In genomic region chrX:48002929-48003328, GRCh38 we compare ENCODE assay signal across 9 cellular contexts. TPM values are rescaled to one million over a fixed set of nuclear protein-coding genes. Genes with fewer than 3 reads are reported as not detected.
DNase-seq lines count a peak whose midpoint lies in the region; ATAC-seq, FAIRE-seq and TF ChIP-seq lines count a peak whose summit lies in the region.
"Had no signal": no experiment of that assay in that cellular context is flagged by ENCODE, and none has a peak within 500 bp of the region (broad histone marks: within the 10 kb centered on the region; RNA-seq: fewer than 3 reads in every experiment).

No MANE protein-coding gene starts in this region.

- no peaks in the 10 kb centered on the region for H3K27me3 ChIP-seq in cardiac muscle cell
- H3K27me3 ChIP-seq in astrocyte (ENCODE audit: insufficient read depth, low read length) = no peaks in the 10 kb centered on the region
- no peaks in the 10 kb centered on the region for H3K27me3 ChIP-seq in mesenchymal stem cell (ENCODE audit: control insufficient read depth in 1 of 2, insufficient read depth in 1 of 2, low read length in 2 of 2)

- H2BK12ac ChIP-seq in mesenchymal stem cell (ENCODE audit: low read length in 2 of 2) = no peak overlapping the region

- H3K9ac ChIP-seq in astrocyte (ENCODE audit: low read length) (peak overlapping the region; percentile 95), mesenchymal stem cell (ENCODE audit: low read length) (peak overlapping the region; percentile 93)

- H3K4ac ChIP-seq in mesenchymal stem cell (ENCODE audit: low read depth in 1 of 2, low read length in 2 of 2) = no peak overlapping the region

- peak overlapping the region; percentile 98 for H3K4me2 ChIP-seq in astrocyte (ENCODE audit: low read length)
- no peak overlapping the region for H3K4me2 ChIP-seq in mesenchymal stem cell (ENCODE audit: low read length, poor library complexity, severe bottlenecking)

- H3K4me3 Mint-ChIP-seq in astrocyte (ENCODE audit: unreplicated experiment) = peak overlapping the region; percentile 50

- H3K23ac ChIP-seq in mesenchymal stem cell (ENCODE audit: low read length in 2 of 2) = no peak overlapping the region

- H2AK5ac ChIP-seq in mesenchymal stem cell (ENCODE audit: low read length, severe bottlenecking) = no peak overlapping the region

- peaks cover 2% of the 10 kb centered on the region for H3K27me3 Mint-ChIP-seq in astrocyte (ENCODE audit: low read depth, unreplicated experiment)

- H4K91ac ChIP-seq in mesenchymal stem cell (ENCODE audit: low read length) = no peak overlapping the region

- H3K4me3 ChIP-seq in cardiac muscle cell (peak overlapping the region; percentile 68), astrocyte (ENCODE audit: insufficient read depth, low read depth, low read length) (peak overlapping the region; percentile 92), mesenchymal stem cell (ENCODE audit: insufficient read depth in 1 of 2, low read depth in 1 of 2, low read length in 2 of 2) (peak overlapping the region in 1 of 2 experiments; percentile 90), urinary bladder (ENCODE audit: low read depth, low read length) (peak overlapping the region; percentile 61)

- H2BK120ac ChIP-seq in mesenchymal stem cell (ENCODE audit: low read depth, low read length) = no peak overlapping the region

- H3K79me1 ChIP-seq in mesenchymal stem cell (replicated peaks; ENCODE audit: low read length, poor library complexity, severe bottlenecking) = no peaks in the 10 kb centered on the region

- peaks cover 4% of the 10 kb centered on the region for H3K4me1 Mint-ChIP-seq in astrocyte (ENCODE audit: low read depth, unreplicated experiment)

- no peak for ATAC-seq in left lobe of liver

- H3K18ac ChIP-seq in mesenchymal stem cell (ENCODE audit: low read depth in 1 of 2, low read length in 2 of 2) = no peak overlapping the region

- no peaks in the 10 kb centered on the region for H3K79me2 ChIP-seq in astrocyte (ENCODE audit: insufficient read depth, low read length)

- no peak overlapping the region for H3K27ac ChIP-seq in cardiac muscle cell
- no peak overlapping the region for H3K27ac ChIP-seq in astrocyte (ENCODE audit: low read depth, low read length)
- H3K27ac ChIP-seq in mesenchymal stem cell (ENCODE audit: low read length, poor library complexity, severe bottlenecking) = no peak overlapping the region
- H3K27ac ChIP-seq in urinary bladder (ENCODE audit: low read depth) = no peak overlapping the region

- H3K14ac ChIP-seq in mesenchymal stem cell (ENCODE audit: low read length in 2 of 2) = no peak overlapping the region

- peaks cover 2% of the 10 kb centered on the region for H3K36me3 Mint-ChIP-seq in astrocyte (ENCODE audit: low read depth, unreplicated experiment)

- H3K9me3 ChIP-seq in cardiac muscle cell (ENCODE audit: low read depth) (no peaks in the 10 kb centered on the region), astrocyte (ENCODE audit: insufficient read depth, low read depth, low read length) (no peaks in the 10 kb centered on the region), mesenchymal stem cell (ENCODE audit: control insufficient read depth, low read length) (peaks cover 13% of the 10 kb centered on the region)

- H3K9me3 Mint-ChIP-seq in astrocyte (ENCODE audit: unreplicated experiment) = peaks cover 1% of the 10 kb centered on the region

- intact Hi-C loops in cardiac septum (cut with DNase I) = no loop called here

- H2AFZ ChIP-seq in astrocyte (ENCODE audit: low read depth, low read length) (no peak overlapping the region), mesenchymal stem cell (ENCODE audit: low read depth, low read length) (no peak overlapping the region)

- no peak for DNase-seq in cardiac muscle cell (ENCODE audit: low read depth in 1 of 2, low spot score in 1 of 2)
- no peak for DNase-seq in cardiac septum (ENCODE audit: low spot score)
- DNase-seq in astrocyte (ENCODE audit: low read depth) = no peak
- no peak for DNase-seq in mesenchymal stem cell
- DNase-seq in amygdala (lab: John Stamatoyannopoulos, UW) = no peak
- no peak for DNase-seq in left lobe of liver (ENCODE audit: low spot score)
- DNase-seq in NCI-H146 (lab: John Stamatoyannopoulos, UW) = no peak
- DNase-seq: NCI-H1092 had no signal

- no peaks in the 10 kb centered on the region for H4K20me1 ChIP-seq in astrocyte (ENCODE audit: insufficient read depth, low read length)

- no peak for TF ChIP-seq CTCF in cardiac muscle cell (IDR thresholded peaks at IDR 0.05; ENCODE audit: low read depth, low read length)
- TF ChIP-seq CTCF in astrocyte (IDR thresholded peaks at IDR 0.05; ENCODE audit: insufficient read depth, low read depth, low read length) = no peak

- H3K27ac Mint-ChIP-seq in astrocyte (ENCODE audit: unreplicated experiment) = no peak overlapping the region

- H2BK5ac ChIP-seq in mesenchymal stem cell (ENCODE audit: low read depth, low read length, poor library complexity, severe bottlenecking) = no peak overlapping the region

- FAIRE-seq in astrocyte (lab: Jason Lieb, UNC) = no peak

- H4K8ac ChIP-seq in mesenchymal stem cell (ENCODE audit: low read length) = no peak overlapping the region

- no peak overlapping the region for H2BK15ac ChIP-seq in mesenchymal stem cell (ENCODE audit: low read depth, poor library complexity, severe bottlenecking)

- H3K36me3 ChIP-seq in cardiac muscle cell = no peaks in the 10 kb centered on the region
- no peaks in the 10 kb centered on the region for H3K36me3 ChIP-seq in astrocyte (ENCODE audit: insufficient read depth, low read length)
- H3K36me3 ChIP-seq in mesenchymal stem cell (ENCODE audit: control insufficient read depth in 1 of 2, insufficient read depth in 2 of 2, low read depth in 1 of 2, low read length in 2 of 2) = no peaks in the 10 kb centered on the region
- H3K36me3 ChIP-seq in urinary bladder (ENCODE audit: insufficient read depth) = no peaks in the 10 kb centered on the region

- H3K4me1 ChIP-seq in cardiac muscle cell (ENCODE audit: low read depth) = no peaks in the 10 kb centered on the region
- H3K4me1 ChIP-seq in astrocyte (ENCODE audit: insufficient read depth, low read length) = no peaks in the 10 kb centered on the region
- no peaks in the 10 kb centered on the region for H3K4me1 ChIP-seq in mesenchymal stem cell (ENCODE audit: control insufficient read depth, insufficient read depth, low read depth, low read length)
- H3K4me1 ChIP-seq in urinary bladder (ENCODE audit: insufficient read depth) = no peaks in the 10 kb centered on the region

- no CpG with 5 or more reads among the region's 7 CpGs for WGBS in mesenchymal stem cell
- 52% methylated on average over 7 of the region's 7 CpGs for WGBS in urinary bladder

RNA-seq across cellular contexts. Expression of gene ZNF182, which starts 0.9 kb away (rescaled TPM):
- total RNA-seq in cardiac muscle cell (2.3 and 4.1 TPM in 2 replicates), cardiac septum (2.8 TPM), astrocyte (4.4 and 4.5 TPM in 2 replicates), urinary bladder (11.3 TPM), left lobe of liver (2.2 TPM)
- polyA plus RNA-seq in cardiac muscle cell (3.1 and 6.3 TPM in 2 replicates), urinary bladder (3.5 TPM)
- 2.2 TPM for polyA plus RNA-seq in mesenchymal stem cell (2013, experiment 1 of 2)
- 2.2 TPM for polyA plus RNA-seq in mesenchymal stem cell (2013, experiment 2 of 2)

RNA-seq across cellular contexts. Expression of gene SPACA5, which starts 3.9 kb away (rescaled TPM):
- total RNA-seq in cardiac muscle cell (not detected in 2 replicates), cardiac septum (not detected), astrocyte (not detected in 2 replicates), urinary bladder (not detected), left lobe of liver (not detected)
- polyA plus RNA-seq in cardiac muscle cell (not detected in 2 replicates), urinary bladder (not detected)
- not detected for polyA plus RNA-seq in mesenchymal stem cell (2013, experiment 1 of 2)
- polyA plus RNA-seq in mesenchymal stem cell (2013, experiment 2 of 2) = not detected
